In the genomic region with DNA sequence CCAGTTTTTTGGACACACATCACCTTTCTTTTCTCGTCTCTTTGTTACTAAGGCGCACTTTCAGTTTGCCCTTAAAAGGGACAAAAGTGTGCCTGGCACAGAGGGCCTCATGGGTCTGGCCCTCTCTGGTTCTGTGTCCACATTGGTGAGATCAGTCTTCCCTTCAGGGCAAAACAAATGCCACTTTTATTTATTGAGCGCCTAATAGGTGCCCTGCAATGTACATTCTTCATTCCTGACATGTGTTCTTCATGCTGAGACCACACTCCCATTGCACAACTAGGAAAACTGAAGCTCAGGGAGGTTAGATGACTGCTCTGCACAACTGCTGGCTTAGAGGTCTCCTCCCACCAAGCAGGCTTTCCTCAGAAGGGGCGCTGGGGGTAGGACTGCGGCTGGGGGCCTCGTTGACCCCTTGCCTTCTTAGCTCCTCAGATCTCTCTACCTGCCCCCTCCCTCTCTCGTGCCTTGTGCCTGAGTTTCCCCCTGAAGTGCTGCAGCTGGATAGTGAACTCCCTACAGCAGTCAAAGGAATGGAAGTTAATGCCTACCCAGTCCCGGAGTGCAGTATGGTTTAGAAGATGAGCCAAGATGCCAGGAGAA, we compare ENCODE assay signal across 16 cellular contexts.
"Had no signal": no experiment of that assay in that cellular context is flagged by ENCODE, and none has a peak within 500 bp of the region (broad histone marks: within the 10 kb centered on the region; RNA-seq: fewer than 3 reads in every experiment).

No MANE protein-coding gene starts in this region.

- H3K4me1 ChIP-seq: adrenal gland, esophagus muscularis mucosa, thyroid gland, uterus had no signal

- H3K4me3 Mint-ChIP-seq: activated naive CD4-positive, alpha-beta T cell treated with anti-CD3 and anti-CD28 coated beads, Interleukin-2, amount 50 U/mL, for 24 hours; memory B cell had no signal

- H3K36me3 Mint-ChIP-seq: activated naive CD4-positive, alpha-beta T cell treated with anti-CD3 and anti-CD28 coated beads, Interleukin-2, amount 50 U/mL, for 24 hours; memory B cell had no signal

- H3K27me3 Mint-ChIP-seq: activated naive CD4-positive, alpha-beta T cell treated with anti-CD3 and anti-CD28 coated beads, Interleukin-2, amount 50 U/mL, for 24 hours had no signal

- H3K27me3 ChIP-seq: adrenal gland, colonic mucosa, thyroid gland, uterus had no signal

- H3K9me3 ChIP-seq: adrenal gland, colonic mucosa, thyroid gland, uterus had no signal

- H3K9me3 Mint-ChIP-seq: activated naive CD4-positive, alpha-beta T cell treated with anti-CD3 and anti-CD28 coated beads, Interleukin-2, amount 50 U/mL, for 24 hours; activated T-helper 2 cell treated with anti-CD3 and anti-CD28 coated beads, Interferon-gamma antibody, Interleukin-2, Interleukin-4, amounts not matched to agents 10 μg/mL and 5 μg/mL and 100 μg/mL, durations not matched to agents 14 hours and 24 hours and 36 hours had no signal

- H3K4me3 ChIP-seq: adrenal gland, colonic mucosa, esophagus muscularis mucosa, thyroid gland, uterus had no signal

- H3K27ac Mint-ChIP-seq: activated naive CD4-positive, alpha-beta T cell treated with anti-CD3 and anti-CD28 coated beads, Interleukin-2, amount 50 U/mL, for 24 hours; activated T-helper 2 cell treated with anti-CD3 and anti-CD28 coated beads, Interferon-gamma antibody, Interleukin-2, Interleukin-4, amounts not matched to agents 10 μg/mL and 5 μg/mL and 100 μg/mL, durations not matched to agents 14 hours and 24 hours and 36 hours; memory B cell had no signal

- ATAC-seq: left ventricle myocardium superior, sciatic nerve had no signal

- DNase-seq: activated CD4-positive, alpha-beta T cell treated with anti-CD3 and anti-CD28 coated beads for 1 hour; activated CD4-positive, alpha-beta T cell treated with anti-CD3 and anti-CD28 coated beads, Interleukin-2, amount 50 U/mL, for 4 hours; adrenal gland; caudate nucleus; colonic mucosa; hippocampal formation; left ventricle myocardium superior; stimulated activated CD4-positive, alpha-beta T cell treated with anti-CD3 and anti-CD28 coated beads, Interleukin-1b, Interleukin-23, amount 100 ng/mL, for 48 hours; T-helper 9 cell; thyroid gland; uterus had no signal

- H3K27ac ChIP-seq: adrenal gland, colonic mucosa, esophagus muscularis mucosa, thyroid gland, uterus had no signal

- H3K36me3 ChIP-seq: adrenal gland, colonic mucosa, esophagus muscularis mucosa, thyroid gland, uterus had no signal

- H3K4me1 Mint-ChIP-seq: activated naive CD4-positive, alpha-beta T cell treated with anti-CD3 and anti-CD28 coated beads, Interleukin-2, amount 50 U/mL, for 24 hours; memory B cell had no signal
